Comparison of ENCODE assay signal across 1 cellular context in genomic region chr19:49362926-49363264, GRCh38.
TF ChIP-seq lines count a peak whose summit lies in the region.

No MANE protein-coding gene starts in this region.

TF ChIP-seq in HCT116, 20 proteins besides CTCF, POLR2A, EP300 and RAD21 (continued from another document):
- TF ChIP-seq REST (IDR thresholded peaks at IDR 0.05; ENCODE audit: low read depth) (no peak), CEBPB (IDR thresholded peaks at IDR 0.05; ENCODE audit: low read depth) (no peak), FOSL1 (IDR thresholded peaks at IDR 0.05; ENCODE audit: low read depth) (no peak), SRF (IDR thresholded peaks at IDR 0.05; ENCODE audit: low read depth) (no peak), ZBTB33 (IDR thresholded peaks at IDR 0.05; ENCODE audit: extremely low read depth, insufficient replicate concordance, low read length) (no peak), MAX (IDR thresholded peaks at IDR 0.05) (no peak), YY1 (IDR thresholded peaks at IDR 0.05; ENCODE audit: extremely low read depth, insufficient replicate concordance, low read depth, low read length) (no peak), EGR1 (IDR thresholded peaks at IDR 0.05; ENCODE audit: low read depth) (no peak)
